7 cellular contexts compared by ENCODE assay signal in genomic region chr10:72702465-72702864, GRCh38. TPM values are rescaled to one million over a fixed set of nuclear protein-coding genes. Genes with fewer than 3 reads are reported as not detected.
DNase-seq lines count a peak whose midpoint lies in the region; ATAC-seq, FAIRE-seq and TF ChIP-seq lines count a peak whose summit lies in the region.
"Not testable (repeated sequence)": the region's sequence is repeated elsewhere in the genome, so short reads cannot be mapped to it uniquely, and the experiment has no call there.

No MANE protein-coding gene starts in this region.

- not testable (repeated sequence) for H2BK12ac ChIP-seq in H9 (ENCODE audit: insufficient read length, low read depth, low read length)

- H3K9me1 ChIP-seq in K562 (ENCODE audit: control insufficient read depth, insufficient read depth, low read length) = not testable (repeated sequence)

- not testable (repeated sequence) for H3K4ac ChIP-seq in H9 (ENCODE audit: low read depth, low read length)

- intact Hi-C loops in K562 (cut with micrococcal nuclease) = not testable (repeated sequence)

- not testable (repeated sequence) for H3K14ac ChIP-seq in H9 (ENCODE audit: insufficient read depth, low read length)

- peak overlapping the region in 2 of 3 experiments; percentile 5 to 58; a peak in 1 of 7 replicates for H3K27ac Mint-ChIP-seq in H9
- H3K27ac Mint-ChIP-seq in progenitor cell of endocrine pancreas = peak overlapping the region; percentile 25

- H3K9me3 ChIP-seq in H9 (ENCODE audit: control insufficient read depth, low read depth, low read length); K562 (replicated peaks; ENCODE audit: control insufficient read depth, insufficient read depth, low read depth, low read length); right atrium auricular region; lung (ENCODE audit: control insufficient read depth in 2 of 2, insufficient read depth in 1 of 2, low read length in 1 of 2); neutrophil; thoracic aorta: not testable (repeated sequence)

- H3K18ac ChIP-seq in H9 (ENCODE audit: insufficient read length, low read depth, low read length) = not testable (repeated sequence)

- not testable (repeated sequence) for H2AK5ac ChIP-seq in H9 (ENCODE audit: insufficient read length, low read length)

- not testable (repeated sequence) for H4K91ac ChIP-seq in H9 (ENCODE audit: insufficient read length, low read depth, low read length)

- TF ChIP-seq POLR2A in K562 (conservative IDR thresholded peaks at IDR 0.05) = not testable (repeated sequence)

- not testable (repeated sequence) for H3K36me3 Mint-ChIP-seq in H9 (ENCODE audit: insufficient read depth in 1 of 3, low read depth in 3 of 3); progenitor cell of endocrine pancreas (ENCODE audit: insufficient read depth)

- not testable (repeated sequence) for H3K4me3 ChIP-seq in K562; right atrium auricular region; lung; neutrophil (ENCODE audit: low read depth in 1 of 2, low read length in 1 of 2)
- peak overlapping the region; percentile 31 for H3K4me3 ChIP-seq in thoracic aorta

- not testable (repeated sequence) for TF ChIP-seq RAD21 in K562 (CRISPR knock-in tag; conservative IDR thresholded peaks at IDR 0.05 in 1 of 2, IDR thresholded peaks at IDR 0.05 in 1 of 2)

- H3K79me2 ChIP-seq in H9 (ENCODE audit: insufficient read depth, low read length) (peaks cover 12% of the 10 kb centered on the region; the same call in 1 of the 2 replicates), K562 (ENCODE audit: control insufficient read depth, insufficient read depth, low read length) (peaks cover 22% of the 10 kb centered on the region)

- not testable (repeated sequence) for BruUV-seq in K562 (replicated peaks; lab: Mats Ljungman, UMichigan)

- not testable (repeated sequence) for H3T11ph ChIP-seq in H9 (ENCODE audit: low read length)

- TF ChIP-seq EP300 in K562 (IDR thresholded peaks at IDR 0.05; ENCODE audit: low read length) = not testable (repeated sequence)

- not testable (repeated sequence) for H4K5ac ChIP-seq in H9 (ENCODE audit: insufficient read length, low read depth, low read length)

- not testable (repeated sequence) for H2BK5ac ChIP-seq in H9 (ENCODE audit: insufficient read length, low read length)

- not testable (repeated sequence) for H3K23ac ChIP-seq in H9 (ENCODE audit: insufficient read length, low read depth, low read length)

- not testable (repeated sequence) for H3K27ac ChIP-seq in H9 (ENCODE audit: insufficient read length, low read depth, low read length); K562 (ENCODE audit: extremely low read depth, low read depth, low read length); lung (ENCODE audit: low read depth in 1 of 2, low read length in 1 of 2)
- H3K27ac ChIP-seq in right atrium auricular region = peak overlapping the region; percentile 11 to 35
- H3K27ac ChIP-seq in neutrophil = peak overlapping the region; percentile 68
- peak overlapping the region; percentile 40 to 68 for H3K27ac ChIP-seq in thoracic aorta

- not testable (repeated sequence) for H2BK20ac ChIP-seq in H9 (ENCODE audit: low read depth, low read length, poor library complexity, severe bottlenecking)

- DNase-seq in H9; K562 (ENCODE audit: extremely low read depth in 1 of 4, low spot score in 3 of 4); right atrium auricular region (ENCODE audit: low spot score); progenitor cell of endocrine pancreas (ENCODE audit: low spot score, unreplicated experiment); thoracic aorta (ENCODE audit: low spot score): not testable (repeated sequence)
- peak; percentile 33 for DNase-seq in lung (ENCODE audit: low spot score)

- not testable (repeated sequence) for H3K9me3 Mint-ChIP-seq in H9; progenitor cell of endocrine pancreas (ENCODE audit: low read depth)

- H3K4me1 Mint-ChIP-seq in H9 = not testable (repeated sequence)
- H3K4me1 Mint-ChIP-seq in progenitor cell of endocrine pancreas (ENCODE audit: low read depth) = peaks cover 13% of the 10 kb centered on the region

- not testable (repeated sequence) for H3K27me3 ChIP-seq in H9 (ENCODE audit: insufficient read depth, low read length); K562 (ENCODE audit: control insufficient read depth in 2 of 2, insufficient read depth in 2 of 2, low read length in 2 of 2); right atrium auricular region; lung (ENCODE audit: control insufficient read depth, insufficient read depth); neutrophil; thoracic aorta (replicated peaks; ENCODE audit: insufficient read depth)

- H2BK15ac ChIP-seq in H9 (ENCODE audit: low read depth, low read length) = not testable (repeated sequence)

- H3K9ac ChIP-seq in H9 (ENCODE audit: extremely low read depth, insufficient read length, low read length); K562 (ENCODE audit: insufficient read depth in 1 of 2, low read depth in 2 of 2, low read length in 2 of 2): not testable (repeated sequence)

- in situ Hi-C loops in K562 (cut with MboI) = not testable (repeated sequence)

- H3K27me3 Mint-ChIP-seq in H9 (ENCODE audit: low read depth); progenitor cell of endocrine pancreas: not testable (repeated sequence)

- H3K23me2 ChIP-seq in H9 (ENCODE audit: insufficient read length, low read depth, low read length, poor library complexity, severe bottlenecking) = not testable (repeated sequence)

- not testable (repeated sequence) for TF ChIP-seq CTCF in H9 (conservative IDR thresholded peaks at IDR 0.05); K562 (IDR thresholded peaks at IDR 0.05 in 2 of 3, conservative IDR thresholded peaks at IDR 0.05 in 1 of 3; ENCODE audit: insufficient read depth in 2 of 3, low read depth in 1 of 3, low read length in 3 of 3); right atrium auricular region (IDR thresholded peaks at IDR 0.05); lung (IDR thresholded peaks at IDR 0.05; ENCODE audit: control extremely low read depth, extremely low read depth); neutrophil (IDR thresholded peaks at IDR 0.05); progenitor cell of endocrine pancreas (IDR thresholded peaks at IDR 0.05; ENCODE audit: unreplicated experiment); thoracic aorta (IDR thresholded peaks at IDR 0.05)

- H3K36me3 ChIP-seq in K562 (ENCODE audit: control insufficient read depth, insufficient read depth, low read length); right atrium auricular region; lung (ENCODE audit: control insufficient read depth in 2 of 2, insufficient read depth in 2 of 2, low read length in 2 of 2); neutrophil; thoracic aorta: not testable (repeated sequence)

- H3K56ac ChIP-seq in H9 (ENCODE audit: insufficient read length, low read depth, low read length) = not testable (repeated sequence)

- not testable (repeated sequence) for H2AFZ ChIP-seq in H9 (ENCODE audit: low read length); K562 (ENCODE audit: low read depth, low read length)

- H3K4me2 ChIP-seq in H9 (ENCODE audit: insufficient read depth, insufficient read length, low read length); K562 (ENCODE audit: insufficient read depth, low read length): not testable (repeated sequence)

- not testable (repeated sequence) for H3K4me3 Mint-ChIP-seq in H9; progenitor cell of endocrine pancreas (ENCODE audit: low read depth)

- WGBS in H9 (ENCODE audit: extremely low coverage, insufficient read length, low lambda C conversion rate) = no CpG with 5 or more reads among the region's 5 CpGs
- 86% methylated on average over 5 of the region's 5 CpGs for WGBS in K562 (ENCODE audit: insufficient coverage, low coverage, missing lambda C conversion rate)
- 70 to 72% methylated on average over 5 of the region's 5 CpGs for WGBS in lung, 2 donors

- POLR2A ChIA-PET in K562 (lab: Yijun Ruan, JAX) = interaction anchor here (0.9 to 2.0 kb wide), 2 partner anchors 9 to 11 kb away, joined by 4 to 8 read pairs; partner anchors contain the start of gene MCU

- peak; percentile 18; the same call in 2 of the 3 replicates for ATAC-seq in K562
- not testable (repeated sequence) for ATAC-seq in lung (ENCODE audit: insufficient read depth, low FRiP score); thoracic aorta (ENCODE audit: insufficient number of reproducible peaks, low FRiP score, low read depth)

- not testable (repeated sequence) for H4K20me1 ChIP-seq in H9 (ENCODE audit: control insufficient read depth, insufficient read depth, insufficient read length); K562 (replicated peaks; ENCODE audit: control insufficient read depth, insufficient read depth, low read length)

- not testable (repeated sequence) for H2BK120ac ChIP-seq in H9 (ENCODE audit: low read depth, low read length, poor library complexity, severe bottlenecking)

- not testable (repeated sequence) for H3K79me1 ChIP-seq in H9 (ENCODE audit: insufficient read depth, low read depth, low read length, poor library complexity, severe bottlenecking)

- H3K4me1 ChIP-seq in H9 (ENCODE audit: insufficient read depth, low read length); K562 (replicated peaks in 1 of 2; ENCODE audit: control insufficient read depth in 2 of 2, insufficient read depth in 2 of 2, low read length in 2 of 2); right atrium auricular region; lung (ENCODE audit: control insufficient read depth in 2 of 2, insufficient read depth in 2 of 2, low read length in 2 of 2): not testable (repeated sequence)
- H3K4me1 ChIP-seq in neutrophil (ENCODE audit: control insufficient read depth in 1 of 2, insufficient read depth in 1 of 2, low read depth in 1 of 2, low read length in 1 of 2) = peaks cover 43 to 51% of the 10 kb centered on the region in 2 experiments
- H3K4me1 ChIP-seq in thoracic aorta (ENCODE audit: control insufficient read depth in 1 of 2, low read depth in 2 of 2) = peaks cover 0 to 18% of the 10 kb centered on the region in 2 donors

- FAIRE-seq in K562 (lab: Jason Lieb, UNC) = not testable (repeated sequence)

- CTCF ChIA-PET in K562 (lab: Yijun Ruan, JAX; ENCODE audit: low intra/inter-chr PET ratio) = not testable (repeated sequence)

- H4K8ac ChIP-seq in H9 (replicated peaks; ENCODE audit: insufficient read length, low read depth, low read length) = not testable (repeated sequence)

RNA-seq across cellular contexts. Expression of gene MCU, which starts 10.5 kb away (rescaled TPM):
- total RNA-seq in H9 (2021) = 33.4 and 36.6 TPM in 2 replicates
- total RNA-seq in K562 (2011; cell fraction: chromatin; rRNA removed; ENCODE audit: low replicate concordance) = 30.9 and 44.2 TPM in 2 replicates
- 20.8 and 26.5 TPM in 2 replicates for total RNA-seq in K562 (2011; cell fraction: nucleolus; rRNA removed)
- 30.3 and 33.3 TPM in 2 replicates for total RNA-seq in K562 (2011; cell fraction: nucleoplasm; rRNA removed)
- 19.1 and 20.9 TPM in 2 replicates for total RNA-seq in K562 (2014; rRNA removed)
- total RNA-seq in K562 (2014; rRNA removed; fragmentation: Illumina TruSeq; extraction: Trizol) = 20.3 and 21.2 TPM in 2 replicates
- 26.1 and 27.7 TPM in 2 replicates for total RNA-seq in K562 (2015; rRNA removed; fragmentation: Illumina TruSeq; extraction: Trizol)
- 21.3 and 23.7 TPM in 2 replicates for total RNA-seq in K562 (2021)
- polyA plus RNA-seq in K562 (2011; rRNA removed) = 85.6 and 88.8 TPM in 2 replicates
- 25.8 and 40.7 TPM in 2 replicates for polyA plus RNA-seq in K562 (2011; cell fraction: cytosol; rRNA removed)
- 68.2 and 86.9 TPM in 2 replicates for polyA plus RNA-seq in K562 (2011; cell fraction: nucleus; rRNA removed)
- 19.0 and 22.2 TPM in 2 replicates for polyA plus RNA-seq in K562 (2012)
- 23.6 and 34.9 TPM in 2 replicates for polyA plus RNA-seq in K562 (2014; fragmentation: Illumina TruSeq; extraction: Trizol)
- 10 to 100 TPM in 1 of 2 experiments, 1 to 10 TPM in 1; 8.2 to 11.1 TPM for polyA plus RNA-seq in K562 (2014; fragmentation: Nextera tagmentation; extraction: Ambion mirVana)
- 25.6 and 26.3 TPM in 2 replicates for polyA plus RNA-seq in K562 (2014; rRNA removed)
- polyA minus RNA-seq in K562 (2011; rRNA and poly(A)+ RNA removed) = 82.1 and 86.2 TPM in 2 replicates
- 20.3 and 28.7 TPM in 2 replicates for polyA minus RNA-seq in K562 (2011; cell fraction: cytosol; rRNA and poly(A)+ RNA removed)
- 23.0 and 28.2 TPM in 2 replicates for polyA minus RNA-seq in K562 (2011; cell fraction: nucleus; rRNA and poly(A)+ RNA removed)
- total RNA-seq in right atrium auricular region = 10 to 100 TPM; 12.4 to 14.2 TPM
- 10 to 100 TPM; 28.8 to 70.7 TPM for total RNA-seq in lung
- 10 to 100 TPM; 23.1 to 29.2 TPM for polyA plus RNA-seq in lung
- total RNA-seq in progenitor cell of endocrine pancreas = 63.8 and 66.2 TPM in 2 replicates
- total RNA-seq in thoracic aorta = 10 to 100 TPM; 15.0 to 24.6 TPM
